8 cellular contexts compared by ENCODE assay signal in genomic region chr4:123443401-123444297, GRCh38. TPM values are rescaled to one million over a fixed set of nuclear protein-coding genes. Genes with fewer than 3 reads are reported as not detected.
DNase-seq lines count a peak whose midpoint lies in the region; ATAC-seq and TF ChIP-seq lines count a peak whose summit lies in the region.

No MANE protein-coding gene starts in this region.

- no peaks in the 10 kb centered on the region for H3K4me1 Mint-ChIP-seq in Caco-2 (ENCODE audit: low read depth, unreplicated experiment)
- peaks cover 42% of the 10 kb centered on the region for H3K4me1 Mint-ChIP-seq in activated CD8-positive, alpha-beta T cell treated with anti-CD3 and anti-CD28 coated beads, Interleukin-2, amount 10 ng/mL, durations not matched to agents 7 days and 5 days (ENCODE audit: low read depth)

- peak overlapping the region; percentile 40 for H3K27ac Mint-ChIP-seq in Caco-2 (ENCODE audit: unreplicated experiment)
- H3K27ac Mint-ChIP-seq in activated CD8-positive, alpha-beta T cell treated with anti-CD3 and anti-CD28 coated beads, Interleukin-2, amount 10 ng/mL, durations not matched to agents 7 days and 5 days = peak overlapping the region; percentile 94

- TF ChIP-seq CTCF in Caco-2 (IDR thresholded peaks at IDR 0.05; ENCODE audit: insufficient read depth in 1 of 2, low read depth in 1 of 2, low read length in 1 of 2, severe bottlenecking in 1 of 2, unreplicated experiment in 1 of 2) (no peak), vagina (IDR thresholded peaks at IDR 0.05) (no peak)

- H3K4me3 Mint-ChIP-seq in Caco-2 (ENCODE audit: unreplicated experiment) = peak overlapping the region; percentile 49
- H3K4me3 Mint-ChIP-seq in activated CD8-positive, alpha-beta T cell treated with anti-CD3 and anti-CD28 coated beads, Interleukin-2, amount 10 ng/mL, durations not matched to agents 7 days and 5 days = peak overlapping the region; percentile 76

- H3K27me3 ChIP-seq in Caco-2 (replicated peaks; ENCODE audit: control insufficient read depth, insufficient read depth, low read length) (no peaks in the 10 kb centered on the region), vagina (no peaks in the 10 kb centered on the region)

- H3K9me3 ChIP-seq in Caco-2 (no peaks in the 10 kb centered on the region), vagina (no peaks in the 10 kb centered on the region)

- H3K4me1 ChIP-seq in Caco-2 (peaks cover 15% of the 10 kb centered on the region), vagina (peaks cover 12% of the 10 kb centered on the region)

- TSS peak; percentile 90 for BruUV-seq in Caco-2 (replicated peaks; lab: Mats Ljungman, UMichigan)

- H3K4me3 ChIP-seq in Caco-2 (ENCODE audit: low read depth, low read length) (peak overlapping the region; percentile 10; the same call in 1 of the 2 replicates), vagina (no peak overlapping the region)

- H3K36me3 ChIP-seq in Caco-2 (ENCODE audit: control insufficient read depth, insufficient read depth, low read length) (no peaks in the 10 kb centered on the region), vagina (no peaks in the 10 kb centered on the region)

- ATAC-seq in GM19452 (IDR thresholded peaks at IDR 0.05; ENCODE audit: unreplicated experiment) = peak; percentile 83
- peak; percentile 75 for ATAC-seq in HG03469 (IDR thresholded peaks at IDR 0.05; ENCODE audit: unreplicated experiment)
- peak; percentile 59 for ATAC-seq in activated CD8-positive, alpha-beta T cell treated with anti-CD3 and anti-CD28 coated beads, Interleukin-2, amount 10 ng/mL, durations not matched to agents 7 days and 5 days
- ATAC-seq in left colon = peak; percentile 71

- no peaks in the 10 kb centered on the region for H3K27me3 Mint-ChIP-seq in Caco-2 (ENCODE audit: insufficient read depth, unreplicated experiment)
- H3K27me3 Mint-ChIP-seq in activated CD8-positive, alpha-beta T cell treated with anti-CD3 and anti-CD28 coated beads, Interleukin-2, amount 10 ng/mL, durations not matched to agents 7 days and 5 days (ENCODE audit: low read depth) = no peaks in the 10 kb centered on the region

- no peak for TF ChIP-seq POLR2A in vagina (IDR thresholded peaks at IDR 0.05)

- intact Hi-C loops in Caco-2 (cut with micrococcal nuclease; ENCODE audit: unreplicated experiment) (loop anchor here (1.0 to 2.0 kb wide), 5 partner anchors 25 to 104 kb away; no protein-coding TSS in a partner anchor), left colon (cut with DNase I, micrococcal nuclease) (no loop called here), vagina (cut with DNase I) (no loop called here)

- DNase-seq in Caco-2 (peak in 1 of 2 experiments; percentile 2), left colon (peak in 1 of 2 donors; percentile 21), vagina (ENCODE audit: extremely low spot score in 2 of 2) (no peak), COR-L47 (lab: John Stamatoyannopoulos, UW) (no peak), NCI-H1417 (lab: John Stamatoyannopoulos, UW) (no peak)
- DNase-seq in activated CD8-positive, alpha-beta T cell treated with anti-CD3 and anti-CD28 coated beads, Interleukin-2, amount 10 ng/mL, durations not matched to agents 7 days and 5 days = peak; percentile 63

- H3K36me3 Mint-ChIP-seq in Caco-2 (ENCODE audit: insufficient read depth, unreplicated experiment) = no peaks in the 10 kb centered on the region
- H3K36me3 Mint-ChIP-seq in activated CD8-positive, alpha-beta T cell treated with anti-CD3 and anti-CD28 coated beads, Interleukin-2, amount 10 ng/mL, durations not matched to agents 7 days and 5 days (ENCODE audit: low read depth) = peaks cover 13% of the 10 kb centered on the region

- H3K27ac ChIP-seq in vagina = peak overlapping the region; percentile 10

- POLR2A ChIA-PET in Caco-2 (lab: Charles Lee) = interaction anchor here (0.6 to 1.1 kb wide), 4 partner anchors 44 to 104 kb away, joined by 3 to 5 read pairs (median 4); partner anchors contain the start of gene SPRY1
- POLR2A ChIA-PET in activated CD8-positive, alpha-beta T cell treated with anti-CD3 and anti-CD28 coated beads, Interleukin-2, amount 10 ng/mL, durations not matched to agents 7 days and 5 days (lab: Charles Lee) = interaction anchor here (0.6 to 2.1 kb wide), 6 partner anchors 22 to 63 kb away, joined by 3 to 17 read pairs (median 10); partner anchors contain the start of gene SPRY1

- H3K9me3 Mint-ChIP-seq in Caco-2 (ENCODE audit: unreplicated experiment) = no peaks in the 10 kb centered on the region
- H3K9me3 Mint-ChIP-seq in activated CD8-positive, alpha-beta T cell treated with anti-CD3 and anti-CD28 coated beads, Interleukin-2, amount 10 ng/mL, durations not matched to agents 7 days and 5 days (ENCODE audit: insufficient read depth) = no peaks in the 10 kb centered on the region

- CTCF ChIA-PET in Caco-2 (lab: Charles Lee) = interaction anchor here (0.9 to 1.2 kb wide), 3 partner anchors 25 to 102 kb away, joined by 3 to 7 read pairs (median 3); no protein-coding TSS in a partner anchor
- CTCF ChIA-PET in activated CD8-positive, alpha-beta T cell treated with anti-CD3 and anti-CD28 coated beads, Interleukin-2, amount 10 ng/mL, durations not matched to agents 7 days and 5 days (lab: Charles Lee) = interaction anchor here (0.7 to 1.8 kb wide), 14 partner anchors 11 to 155 kb away, joined by 3 to 16 read pairs (median 4); partner anchors contain the start of gene SPRY1

RNA-seq across cellular contexts. Expression of gene SPRY1, which starts 47.1 kb away (rescaled TPM):
- total RNA-seq in Caco-2 (2022) (23.2 and 23.4 TPM in 2 replicates), left colon (10 to 100 TPM; 27.2 to 29.0 TPM), vagina (185 TPM)
- total RNA-seq in activated CD8-positive, alpha-beta T cell treated with anti-CD3 and anti-CD28 coated beads, Interleukin-2, amount 10 ng/mL, durations not matched to agents 7 days and 5 days = 10 to 100 TPM; 50.7 to 53.2 TPM
